8 cellular contexts compared by ENCODE assay signal in genomic region chr13:107124129-107124718, GRCh38.
DNase-seq lines count a peak whose midpoint lies in the region; ATAC-seq and TF ChIP-seq lines count a peak whose summit lies in the region.

No MANE protein-coding gene starts in this region.

- H3K9me3 ChIP-seq in left lung, result peaks cover 0 to 5% of the 10 kb centered on the region in 2 donors

- intact Hi-C loops in left lung (cut with DNase I), result loop anchor here in 1 of 2 donors (5.0 kb wide), 1 partner anchor 202 kb away; no protein-coding TSS in a partner anchor

- H3K4me1 ChIP-seq in left lung, result no peaks in the 10 kb centered on the region

- H3K27ac ChIP-seq in left lung, result no peak overlapping the region

- ATAC-seq in HG03520 (IDR thresholded peaks at IDR 0.05; ENCODE audit: unreplicated experiment), result peak; percentile 44
- ATAC-seq in left lung, result peak; percentile 61
- no peak for ATAC-seq in HG03521 (IDR thresholded peaks at IDR 0.05; ENCODE audit: unreplicated experiment)
- ATAC-seq in HG03342 (IDR thresholded peaks at IDR 0.05; ENCODE audit: unreplicated experiment), result no peak

- no peaks in the 10 kb centered on the region for H3K36me3 ChIP-seq in left lung

- peak; percentile 36 for TF ChIP-seq CTCF in AG09319 (IDR thresholded peaks at IDR 0.05; ENCODE audit: low read depth, low read length)
- TF ChIP-seq CTCF in WI38 (IDR thresholded peaks at IDR 0.05; ENCODE audit: low read depth, low read length), result peak; percentile 18; the same call in 1 of the 2 replicates
- TF ChIP-seq CTCF in left lung (IDR thresholded peaks at IDR 0.05), result peak; percentile 46 to 59

- H3K4me3 ChIP-seq in WI38 (ENCODE audit: low read depth, low read length) (no peak overlapping the region), left lung (no peak overlapping the region)

- H3K27me3 ChIP-seq in left lung, result no peaks in the 10 kb centered on the region

- DNase-seq in AG09319 (ENCODE audit: extremely low read depth, low read depth), result no peak
- DNase-seq in left lung, result no peak
- no peak for DNase-seq in stimulated activated CD8-positive, alpha-beta memory T cell treated with anti-CD3 and anti-CD28 coated beads, Interleukin-4, amount 100 ng/mL, for 48 hours
- no peak for DNase-seq in T-helper 1 cell

Comparison
In these comparisons a context has a peak if more than half of its experiments do, and no peak if none do; other contexts are left out.
1. ATAC-seq: peak in HG03520 (single experiment) and left lung (single experiment); none in HG03521 (single experiment) and HG03342 (single experiment).
2. Peak in every context shown above with its lines, with median percentiles within 50 percentile points of each other: CTCF ChIP-seq.